In genomic region chr1:218058730-218059129, GRCh38 we compare ENCODE assay signal across 36 cellular contexts.
DNase-seq lines count a peak whose midpoint lies in the region; ATAC-seq, FAIRE-seq and TF ChIP-seq lines count a peak whose summit lies in the region.
"Had no signal": no experiment of that assay in that cellular context is flagged by ENCODE, and none has a peak within 500 bp of the region (broad histone marks: within the 10 kb centered on the region; RNA-seq: fewer than 3 reads in every experiment).

No MANE protein-coding gene starts in this region.

- H3K36me3 ChIP-seq in mammary epithelial cell (ENCODE audit: insufficient read depth, low read length): no peaks in the 10 kb centered on the region
- no peaks in the 10 kb centered on the region for H3K36me3 ChIP-seq in PC-3 (ENCODE audit: low read depth, low read length)
- H3K36me3 ChIP-seq: BE2C; BLaER1; BLaER1 treated with 17β-estradiol and CSF1 and Interleukin-3, amounts not matched to agents 10 nM and 100 nM had no signal

- H3K27me3 Mint-ChIP-seq in MCF 10A (ENCODE audit: insufficient read depth, unreplicated experiment): peaks cover 62% of the 10 kb centered on the region
- no peaks in the 10 kb centered on the region for H3K27me3 Mint-ChIP-seq in activated T-cell treated with anti-CD3 and anti-CD28 coated beads, Interleukin-2, amount 50 U/mL, for 24 hours
- H3K27me3 Mint-ChIP-seq: B cell; CD4-positive, alpha-beta T cell; CD4-positive, CD25-positive, alpha-beta regulatory T cell; CD8-positive, alpha-beta memory T cell had no signal

- CTCF ChIA-PET in mammary epithelial cell (lab: Charles Lee; ENCODE audit: low non-redundant PET): no interaction called here
- CTCF ChIA-PET in MCF 10A (lab: Yijun Ruan, JAX): interaction anchor here (1.0 kb wide), 1 partner anchor 8 kb away, joined by 4 read pairs; no protein-coding TSS in a partner anchor
- CTCF ChIA-PET in PC-3 (lab: Charles Lee): no interaction called here

- H3K4me3 ChIP-seq in mammary epithelial cell (replicated peaks in 1 of 3; ENCODE audit: insufficient read depth in 1 of 3, low read depth in 2 of 3, low read length in 3 of 3): no peak overlapping the region
- no peak overlapping the region for H3K4me3 ChIP-seq in PC-3 (ENCODE audit: low read length)
- H3K4me3 ChIP-seq: A549; BLaER1; BLaER1 treated with 17β-estradiol and CSF1 and Interleukin-3, amounts not matched to agents 10 nM and 100 nM had no signal

- H3K27me3 ChIP-seq in mammary epithelial cell (ENCODE audit: insufficient read depth, low read length) (peaks cover 2% of the 10 kb centered on the region), PC-3 (ENCODE audit: low read length) (no peaks in the 10 kb centered on the region)
- H3K27me3 ChIP-seq: BE2C; BLaER1; BLaER1 treated with 17β-estradiol and CSF1 and Interleukin-3, amounts not matched to agents 10 nM and 100 nM had no signal

- H3K36me3 Mint-ChIP-seq in MCF 10A (ENCODE audit: insufficient read depth, unreplicated experiment): no peaks in the 10 kb centered on the region
- no peaks in the 10 kb centered on the region for H3K36me3 Mint-ChIP-seq in activated T-cell treated with anti-CD3 and anti-CD28 coated beads, Interleukin-2, amount 50 U/mL, for 24 hours (ENCODE audit: low read depth)
- H3K36me3 Mint-ChIP-seq: CD14-positive monocyte; CD4-positive, alpha-beta memory T cell; CD4-positive, CD25-positive, alpha-beta regulatory T cell; CD8-positive, alpha-beta memory T cell; CD8-positive, alpha-beta T cell had no signal

- FAIRE-seq in D721Med (lab: Jason Lieb, UNC): peak; percentile 63
- FAIRE-seq: A204.1, A549 had no signal

- H3K4me1 ChIP-seq in mammary epithelial cell (ENCODE audit: insufficient read depth, low read length) (no peaks in the 10 kb centered on the region), PC-3 (ENCODE audit: insufficient read depth, low read length) (peaks cover 9% of the 10 kb centered on the region)
- H3K4me1 ChIP-seq: A549; BE2C; BLaER1; BLaER1 treated with 17β-estradiol and CSF1 and Interleukin-3, amounts not matched to agents 10 nM and 100 nM; Caco-2 had no signal

- H3K9ac ChIP-seq in mammary epithelial cell (ENCODE audit: insufficient read depth, low read length) (no peak overlapping the region), PC-3 (ENCODE audit: low read length) (no peak overlapping the region)
- H3K9ac ChIP-seq: BLaER1; BLaER1 treated with 17β-estradiol and CSF1 and Interleukin-3, amounts not matched to agents 10 nM and 100 nM had no signal

- DNase-seq in mammary epithelial cell (peak; percentile 16), MCF 10A (ENCODE audit: unreplicated experiment) (no peak), D721Med (ENCODE audit: insufficient read length, low spot score) (no peak), PC-3 (peak; percentile 97), epithelial cell of prostate (ENCODE audit: low read depth, low spot score) (peak; percentile 27)
- no peak for DNase-seq in activated T-cell treated with anti-CD3 and anti-CD28 coated beads, Interleukin-2, amount 50 U/mL, for 24 hours
- DNase-seq in central memory CD4-positive, alpha-beta T cell: no peak
- DNase-seq: 8988T; ACHN; AML-193; BE2C; C1 segment of cervical spinal cord; Caco-2; Calu3; CD4-positive, alpha-beta memory T cell; CD4-positive, alpha-beta T cell; CD4-positive, CD25-positive, alpha-beta regulatory T cell; CD8-positive, alpha-beta memory T cell; CD8-positive, alpha-beta T cell; COR-L47; DMS 273 treated with DMSO at 0.1 percent for 48 hours; DMS153; DMS53; DMS79; DMS79 treated with DMSO at 0.1 percent for 48 hours; DND-41; EL had no signal

- dilution Hi-C loops in mammary epithelial cell (cut with HindIII; ENCODE audit: low sequenced_read_pairs): no loop called here

- no peaks in the 10 kb centered on the region for H3F3A ChIP-seq in PC-3 (ENCODE audit: low read length, unreplicated experiment)

- H3K9me3 Mint-ChIP-seq in MCF 10A (ENCODE audit: unreplicated experiment): no peaks in the 10 kb centered on the region
- peaks cover 2% of the 10 kb centered on the region for H3K9me3 Mint-ChIP-seq in activated T-cell treated with anti-CD3 and anti-CD28 coated beads, Interleukin-2, amount 50 U/mL, for 24 hours
- H3K9me3 Mint-ChIP-seq: CD4-positive, alpha-beta T cell; CD8-positive, alpha-beta T cell had no signal

- no peak overlapping the region for H3K4me3 Mint-ChIP-seq in MCF 10A (ENCODE audit: unreplicated experiment)
- no peak overlapping the region for H3K4me3 Mint-ChIP-seq in activated T-cell treated with anti-CD3 and anti-CD28 coated beads, Interleukin-2, amount 50 U/mL, for 24 hours
- H3K4me3 Mint-ChIP-seq: B cell; CD14-positive monocyte; CD4-positive, alpha-beta memory T cell; CD4-positive, alpha-beta T cell; CD4-positive, CD25-positive, alpha-beta regulatory T cell; CD8-positive, alpha-beta memory T cell; CD8-positive, alpha-beta T cell had no signal

- ATAC-seq in PC-3 (peak; percentile 96), GM19467 (IDR thresholded peaks at IDR 0.05; ENCODE audit: unreplicated experiment) (no peak)
- ATAC-seq: A549; CD8-positive, alpha-beta T cell had no signal

- no peak overlapping the region for H2AFZ ChIP-seq in mammary epithelial cell (ENCODE audit: low read depth, low read length)
- H2AFZ ChIP-seq in PC-3 (ENCODE audit: low read length): no peak overlapping the region

- POLR2A ChIA-PET in MCF 10A (lab: Yijun Ruan, JAX) (no interaction called here), PC-3 (lab: Charles Lee; ENCODE audit: unreplicated experiment) (no interaction called here)

- BruUV-seq in mammary epithelial cell (replicated peaks; lab: Mats Ljungman, UMichigan): no TSS peak
- BruUV-seq in MCF 10A (replicated peaks; lab: Mats Ljungman, UMichigan): no TSS peak
- BruUV-seq in PC-3 (replicated peaks; lab: Mats Ljungman, UMichigan): no TSS peak

- TF ChIP-seq CTCF in mammary epithelial cell (conservative IDR thresholded peaks at IDR 0.05 in 1 of 2, IDR thresholded peaks at IDR 0.05 in 1 of 2; ENCODE audit: extremely low read depth in 1 of 2, insufficient read depth in 1 of 2, low read depth in 1 of 2, low read length in 2 of 2) (no peak), MCF 10A (IDR thresholded peaks at IDR 0.05; ENCODE audit: unreplicated experiment) (no peak), D721Med (IDR thresholded peaks at IDR 0.05; ENCODE audit: insufficient read depth, missing control alignments) (no peak), PC-3 (conservative IDR thresholded peaks at IDR 0.05; ENCODE audit: low read depth, low read length) (no peak)

- H3K27ac Mint-ChIP-seq in MCF 10A (ENCODE audit: low read depth, unreplicated experiment): no peak overlapping the region
- no peak overlapping the region for H3K27ac Mint-ChIP-seq in activated T-cell treated with anti-CD3 and anti-CD28 coated beads, Interleukin-2, amount 50 U/mL, for 24 hours
- H3K27ac Mint-ChIP-seq: B cell; CD14-positive monocyte; CD4-positive, alpha-beta memory T cell; CD4-positive, alpha-beta T cell; CD4-positive, CD25-positive, alpha-beta regulatory T cell; CD8-positive, alpha-beta memory T cell; CD8-positive, alpha-beta T cell had no signal

- H3K4me2 ChIP-seq in mammary epithelial cell (ENCODE audit: insufficient read depth, low read depth, low read length) (no peak overlapping the region), PC-3 (ENCODE audit: low read length) (no peak overlapping the region)
- H3K4me2 ChIP-seq: A549; BLaER1; BLaER1 treated with 17β-estradiol and CSF1 and Interleukin-3, amounts not matched to agents 10 nM and 100 nM had no signal

- H3K9me3 ChIP-seq in mammary epithelial cell (replicated peaks; ENCODE audit: insufficient read depth, low read length) (no peaks in the 10 kb centered on the region), PC-3 (ENCODE audit: low read length) (no peaks in the 10 kb centered on the region)
- H3K9me3 ChIP-seq: A549; BE2C; BLaER1; BLaER1 treated with 17β-estradiol and CSF1 and Interleukin-3, amounts not matched to agents 10 nM and 100 nM; Caco-2 had no signal

- H3K9me2 ChIP-seq in PC-3 (replicated peaks; ENCODE audit: low read length): no peaks in the 10 kb centered on the region

- no peaks in the 10 kb centered on the region for H4K20me1 ChIP-seq in mammary epithelial cell (ENCODE audit: insufficient read depth, low read length)
- H4K20me1 ChIP-seq in PC-3 (ENCODE audit: low read length): no peaks in the 10 kb centered on the region
- H4K20me1 ChIP-seq: BLaER1; BLaER1 treated with 17β-estradiol and CSF1 and Interleukin-3, amounts not matched to agents 10 nM and 100 nM had no signal

- H3K79me2 ChIP-seq in mammary epithelial cell (ENCODE audit: insufficient read depth, low read length) (no peaks in the 10 kb centered on the region), PC-3 (ENCODE audit: low read length) (no peaks in the 10 kb centered on the region)

- 0% methylated on average over 2 of the region's 2 CpGs for WGBS in mammary epithelial cell (ENCODE audit: low coverage, missing lambda C conversion rate)

- in situ Hi-C loops in mammary epithelial cell (cut with MboI; ENCODE audit: low sequenced_read_pairs in 2 of 2): no loop called here

- intact Hi-C loops in mammary epithelial cell (cut with micrococcal nuclease) (no loop called here), MCF 10A (cut with micrococcal nuclease) (no loop called here), PC-3 (cut with micrococcal nuclease) (loop anchor here (2.0 to 5.0 kb wide), 2 partner anchors 34 to 104 kb away; no protein-coding TSS in a partner anchor)

- no peak overlapping the region for H3K27ac ChIP-seq in mammary epithelial cell (ENCODE audit: insufficient read depth, low read depth, low read length)
- peak overlapping the region; percentile 6 for H3K27ac ChIP-seq in PC-3 (ENCODE audit: low read length)
- H3K27ac ChIP-seq in epithelial cell of prostate: no peak overlapping the region
- H3K27ac ChIP-seq: 22Rv1; A549; BLaER1; BLaER1 treated with 17β-estradiol and CSF1 and Interleukin-3, amounts not matched to agents 10 nM and 100 nM; C4-2B had no signal

- H3K4me1 Mint-ChIP-seq in MCF 10A (ENCODE audit: insufficient read depth, unreplicated experiment): no peaks in the 10 kb centered on the region
- H3K4me1 Mint-ChIP-seq in activated T-cell treated with anti-CD3 and anti-CD28 coated beads, Interleukin-2, amount 50 U/mL, for 24 hours (ENCODE audit: low read depth): no peaks in the 10 kb centered on the region
- H3K4me1 Mint-ChIP-seq: B cell; CD14-positive monocyte; CD4-positive, alpha-beta memory T cell; CD4-positive, CD25-positive, alpha-beta regulatory T cell; CD8-positive, alpha-beta memory T cell had no signal

Comparison
In these comparisons a context has a peak if more than half of its experiments do, and no peak if none do; other contexts are left out.
1. DNase-seq: peak in mammary epithelial cell (single experiment), PC-3 (single experiment) and epithelial cell of prostate (single experiment); none in MCF 10A (single experiment), D721Med (single experiment), activated T-cell treated with anti-CD3 and anti-CD28 coated beads, Interleukin-2, amount 50 U/mL, for 24 hours (single experiment) and central memory CD4-positive, alpha-beta T cell (single experiment).